In the genomic region with DNA sequence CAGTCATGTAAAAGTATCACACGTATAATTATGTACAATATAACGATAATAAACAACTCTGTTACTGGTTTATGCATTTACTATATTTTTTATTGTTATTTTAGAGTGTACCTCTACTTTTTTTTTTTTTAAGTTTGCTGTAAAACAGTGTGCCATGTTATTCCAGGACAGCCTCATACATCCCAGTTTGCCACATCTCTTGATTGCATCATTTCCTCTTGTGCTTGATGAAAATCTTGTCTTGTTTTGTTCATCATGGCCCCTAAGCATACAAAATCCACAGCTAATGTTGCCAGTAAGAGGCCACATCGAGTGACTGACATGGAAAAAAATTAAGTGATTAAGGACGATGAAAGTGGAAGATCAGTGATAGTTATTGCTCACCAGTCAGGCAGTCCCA, we compare ENCODE assay signal across 17 cellular contexts. TPM values are rescaled to one million over a fixed set of nuclear protein-coding genes. Genes with fewer than 3 reads are reported as not detected.
DNase-seq lines count a peak whose midpoint lies in the region; ATAC-seq and TF ChIP-seq lines count a peak whose summit lies in the region.
"Had no signal": no experiment of that assay in that cellular context is flagged by ENCODE, and none has a peak within 500 bp of the region (broad histone marks: within the 10 kb centered on the region; RNA-seq: fewer than 3 reads in every experiment).

No MANE protein-coding gene starts in this region.

- WGBS in H9 (ENCODE audit: extremely low coverage, insufficient read length, low lambda C conversion rate): no CpG with 5 or more reads among the region's 4 CpGs

- H4K20me1 ChIP-seq in H9 (ENCODE audit: control insufficient read depth, insufficient read depth, insufficient read length): no peaks in the 10 kb centered on the region

- no peak overlapping the region for H3K4me2 ChIP-seq in H9 (ENCODE audit: insufficient read depth, insufficient read length, low read length)

- CTCF ChIA-PET in activated naive CD4-positive, alpha-beta T cell treated with anti-CD3 and anti-CD28 coated beads for 36 hours (lab: Charles Lee): interaction anchor here (1.0 to 1.1 kb wide), 2 partner anchors 8 to 11 kb away, joined by 3 read pairs; no protein-coding TSS in a partner anchor
- CTCF ChIA-PET in activated CD4-positive, alpha-beta memory T cell treated with anti-CD3 and anti-CD28 coated beads for 36 hours (lab: Charles Lee): no interaction called here

- no peak overlapping the region for H2AK5ac ChIP-seq in H9 (ENCODE audit: insufficient read length, low read length)

- no peaks in the 10 kb centered on the region for H3K23me2 ChIP-seq in H9 (ENCODE audit: insufficient read length, low read depth, low read length, poor library complexity, severe bottlenecking)

- no peak overlapping the region for H2BK12ac ChIP-seq in H9 (ENCODE audit: insufficient read length, low read depth, low read length)

- no peak overlapping the region for H3K23ac ChIP-seq in H9 (ENCODE audit: insufficient read length, low read depth, low read length)

- no peak overlapping the region for H2BK120ac ChIP-seq in H9 (ENCODE audit: low read depth, low read length, poor library complexity, severe bottlenecking)

- no peak overlapping the region for H2BK15ac ChIP-seq in H9 (ENCODE audit: low read depth, low read length)

- ATAC-seq in stimulated activated effector memory CD8-positive, alpha-beta T cell treated with anti-CD3 and anti-CD28 coated beads, Interleukin-12 subunit alpha, Interleukin-12 subunit beta, amount 100 ng/mL, for 72 hours: no peak
- ATAC-seq: left ventricle myocardium superior had no signal

- no peaks in the 10 kb centered on the region for H3K27me3 Mint-ChIP-seq in activated naive CD4-positive, alpha-beta T cell treated with anti-CD3 and anti-CD28 coated beads for 36 hours (ENCODE audit: low read depth)
- H3K27me3 Mint-ChIP-seq in activated CD4-positive, alpha-beta memory T cell treated with anti-CD3 and anti-CD28 coated beads for 36 hours: no peaks in the 10 kb centered on the region
- no peaks in the 10 kb centered on the region for H3K27me3 Mint-ChIP-seq in H9 (ENCODE audit: low read depth)
- H3K27me3 Mint-ChIP-seq: CD8-positive, alpha-beta memory T cell; type B pancreatic cell had no signal

- no peaks in the 10 kb centered on the region for H3K79me1 ChIP-seq in H9 (ENCODE audit: insufficient read depth, low read depth, low read length, poor library complexity, severe bottlenecking)

- no peak for DNase-seq in activated naive CD4-positive, alpha-beta T cell treated with anti-CD3 and anti-CD28 coated beads for 36 hours
- no peak for DNase-seq in activated naive CD4-positive, alpha-beta T cell (lab: John Stamatoyannopoulos, UW)
- DNase-seq in activated CD4-positive, alpha-beta memory T cell treated with anti-CD3 and anti-CD28 coated beads for 36 hours: no peak
- DNase-seq in fibroblast of gingiva (ENCODE audit: low read depth): peak; percentile 46
- DNase-seq in stimulated activated effector memory CD8-positive, alpha-beta T cell treated with anti-CD3 and anti-CD28 coated beads, Interleukin-12 subunit alpha, Interleukin-12 subunit beta, amount 100 ng/mL, for 72 hours (ENCODE audit: low spot score in 2 of 2): no peak
- no peak for DNase-seq in effector CD8-positive, alpha-beta T cell (lab: John Stamatoyannopoulos, UW)
- DNase-seq in DMS153 (lab: John Stamatoyannopoulos, UW): no peak
- DNase-seq in H9: no peak
- DNase-seq: anterior cingulate cortex; CD8-positive, alpha-beta memory T cell; DMS79 treated with DMSO at 0.1 percent for 48 hours; left ventricle myocardium superior; NCI-H187; NCI-H446; stomach had no signal

- peak overlapping the region; percentile 88 for H3K27ac Mint-ChIP-seq in activated naive CD4-positive, alpha-beta T cell treated with anti-CD3 and anti-CD28 coated beads for 36 hours
- H3K27ac Mint-ChIP-seq in activated CD4-positive, alpha-beta memory T cell treated with anti-CD3 and anti-CD28 coated beads for 36 hours: peak overlapping the region; percentile 52
- H3K27ac Mint-ChIP-seq in stimulated activated effector memory CD8-positive, alpha-beta T cell treated with anti-CD3 and anti-CD28 coated beads, Interleukin-12 subunit alpha, Interleukin-12 subunit beta, amount 100 ng/mL, for 72 hours: peak overlapping the region; percentile 48
- no peak overlapping the region for H3K27ac Mint-ChIP-seq in H9
- H3K27ac Mint-ChIP-seq: type B pancreatic cell had no signal

- no peak overlapping the region for H3K9ac ChIP-seq in H9 (ENCODE audit: extremely low read depth, insufficient read length, low read length)

- H3K4me1 ChIP-seq in H9 (ENCODE audit: insufficient read depth, low read length): no peaks in the 10 kb centered on the region

- H2AFZ ChIP-seq in H9 (ENCODE audit: low read length): no peak overlapping the region

- H3K56ac ChIP-seq in H9 (ENCODE audit: insufficient read length, low read depth, low read length): no peak overlapping the region

- H3K18ac ChIP-seq in H9 (ENCODE audit: insufficient read length, low read depth, low read length): no peak overlapping the region

- H3K4ac ChIP-seq in H9 (ENCODE audit: low read depth, low read length): no peak overlapping the region

- POLR2A ChIA-PET in activated CD4-positive, alpha-beta memory T cell treated with anti-CD3 and anti-CD28 coated beads for 36 hours (lab: Charles Lee): no interaction called here

- H2BK20ac ChIP-seq in H9 (ENCODE audit: low read depth, low read length, poor library complexity, severe bottlenecking): no peak overlapping the region

- H3K79me2 ChIP-seq in H9 (ENCODE audit: insufficient read depth, low read length): no peaks in the 10 kb centered on the region

- peaks cover 31% of the 10 kb centered on the region for H3K36me3 Mint-ChIP-seq in activated naive CD4-positive, alpha-beta T cell treated with anti-CD3 and anti-CD28 coated beads for 36 hours (ENCODE audit: low read depth)
- H3K36me3 Mint-ChIP-seq in activated CD4-positive, alpha-beta memory T cell treated with anti-CD3 and anti-CD28 coated beads for 36 hours: peaks cover 35% of the 10 kb centered on the region
- H3K36me3 Mint-ChIP-seq in stimulated activated effector memory CD8-positive, alpha-beta T cell treated with anti-CD3 and anti-CD28 coated beads, Interleukin-12 subunit alpha, Interleukin-12 subunit beta, amount 100 ng/mL, for 72 hours: peaks cover 100% of the 10 kb centered on the region
- peaks cover 14 to 55% (median 53%) of the 10 kb centered on the region in 3 experiments; a peak in 6 of 7 replicates for H3K36me3 Mint-ChIP-seq in H9 (ENCODE audit: insufficient read depth in 1 of 3, low read depth in 3 of 3)

- H3K27ac ChIP-seq in H9 (ENCODE audit: insufficient read length, low read depth, low read length): no peak overlapping the region
- H3K27ac ChIP-seq: RWPE1, stomach had no signal

- no peak overlapping the region for H2BK5ac ChIP-seq in H9 (ENCODE audit: insufficient read length, low read length)

- H3K9me3 Mint-ChIP-seq in activated naive CD4-positive, alpha-beta T cell treated with anti-CD3 and anti-CD28 coated beads for 36 hours: no peaks in the 10 kb centered on the region
- no peaks in the 10 kb centered on the region for H3K9me3 Mint-ChIP-seq in activated CD4-positive, alpha-beta memory T cell treated with anti-CD3 and anti-CD28 coated beads for 36 hours
- no peaks in the 10 kb centered on the region for H3K9me3 Mint-ChIP-seq in stimulated activated effector memory CD8-positive, alpha-beta T cell treated with anti-CD3 and anti-CD28 coated beads, Interleukin-12 subunit alpha, Interleukin-12 subunit beta, amount 100 ng/mL, for 72 hours
- no peaks in the 10 kb centered on the region for H3K9me3 Mint-ChIP-seq in H9
- H3K9me3 Mint-ChIP-seq: CD8-positive, alpha-beta memory T cell; type B pancreatic cell had no signal

- no peaks in the 10 kb centered on the region for H3K9me3 ChIP-seq in H9 (ENCODE audit: control insufficient read depth, low read depth, low read length)
- H3K9me3 ChIP-seq: stomach had no signal

- TF ChIP-seq CTCF in H9 (conservative IDR thresholded peaks at IDR 0.05): no peak

- peaks cover 3% of the 10 kb centered on the region for H3K4me1 Mint-ChIP-seq in activated naive CD4-positive, alpha-beta T cell treated with anti-CD3 and anti-CD28 coated beads for 36 hours (ENCODE audit: low read depth)
- H3K4me1 Mint-ChIP-seq in activated CD4-positive, alpha-beta memory T cell treated with anti-CD3 and anti-CD28 coated beads for 36 hours (ENCODE audit: low read depth): peaks cover 3% of the 10 kb centered on the region
- H3K4me1 Mint-ChIP-seq in stimulated activated effector memory CD8-positive, alpha-beta T cell treated with anti-CD3 and anti-CD28 coated beads, Interleukin-12 subunit alpha, Interleukin-12 subunit beta, amount 100 ng/mL, for 72 hours: no peaks in the 10 kb centered on the region
- H3K4me1 Mint-ChIP-seq in H9: no peaks in the 10 kb centered on the region

- intact Hi-C loops in activated naive CD4-positive, alpha-beta T cell treated with anti-CD3 and anti-CD28 coated beads for 36 hours (cut with micrococcal nuclease): no loop called here
- intact Hi-C loops in activated CD4-positive, alpha-beta memory T cell treated with anti-CD3 and anti-CD28 coated beads for 36 hours (cut with micrococcal nuclease): no loop called here

- H3K27me3 ChIP-seq in H9 (ENCODE audit: insufficient read depth, low read length): no peaks in the 10 kb centered on the region
- H3K27me3 ChIP-seq: stomach had no signal

- no peak overlapping the region for H3K14ac ChIP-seq in H9 (ENCODE audit: insufficient read depth, low read length)

- no peak overlapping the region for H3K4me3 Mint-ChIP-seq in activated naive CD4-positive, alpha-beta T cell treated with anti-CD3 and anti-CD28 coated beads for 36 hours
- H3K4me3 Mint-ChIP-seq in activated CD4-positive, alpha-beta memory T cell treated with anti-CD3 and anti-CD28 coated beads for 36 hours: no peak overlapping the region
- H3K4me3 Mint-ChIP-seq in stimulated activated effector memory CD8-positive, alpha-beta T cell treated with anti-CD3 and anti-CD28 coated beads, Interleukin-12 subunit alpha, Interleukin-12 subunit beta, amount 100 ng/mL, for 72 hours: no peak overlapping the region
- H3K4me3 Mint-ChIP-seq in H9: no peak overlapping the region
- H3K4me3 Mint-ChIP-seq: CD8-positive, alpha-beta memory T cell; type B pancreatic cell had no signal

- no peak overlapping the region for H4K5ac ChIP-seq in H9 (ENCODE audit: insufficient read length, low read depth, low read length)

- no peak overlapping the region for H4K8ac ChIP-seq in H9 (replicated peaks; ENCODE audit: insufficient read length, low read depth, low read length)

- no peak overlapping the region for H4K91ac ChIP-seq in H9 (ENCODE audit: insufficient read length, low read depth, low read length)

- H3T11ph ChIP-seq in H9 (ENCODE audit: low read length): no peak overlapping the region

RNA-seq across cellular contexts. Expression of gene CALML4, which starts 21.2 kb away (rescaled TPM):
- total RNA-seq in activated naive CD4-positive, alpha-beta T cell treated with anti-CD3 and anti-CD28 coated beads for 36 hours: 10 to 100 TPM in 1 of 2 experiments, 1 to 10 TPM in 1; 8.5 to 11.4 TPM
- 1 to 10 TPM; 5.3 to 7.0 TPM for total RNA-seq in activated CD4-positive, alpha-beta memory T cell treated with anti-CD3 and anti-CD28 coated beads for 36 hours
- 8.2 and 11.8 TPM in 2 replicates for total RNA-seq in H9 (2021)

RNA-seq across cellular contexts. Expression of gene CLN6, which starts 45.6 kb away (rescaled TPM):
- 10 to 100 TPM; 30.5 to 34.2 TPM for total RNA-seq in activated naive CD4-positive, alpha-beta T cell treated with anti-CD3 and anti-CD28 coated beads for 36 hours
- total RNA-seq in activated CD4-positive, alpha-beta memory T cell treated with anti-CD3 and anti-CD28 coated beads for 36 hours: 10 to 100 TPM; 32.9 to 34.2 TPM
- total RNA-seq in H9 (2021): 68.7 and 71.9 TPM in 2 replicates

Comparison
In these comparisons a context has a peak if more than half of its experiments do, and no peak if none do; other contexts are left out.
1. H3K27ac Mint-ChIP-seq: peak in activated naive CD4-positive, alpha-beta T cell treated with anti-CD3 and anti-CD28 coated beads for 36 hours (single experiment), activated CD4-positive, alpha-beta memory T cell treated with anti-CD3 and anti-CD28 coated beads for 36 hours (single experiment) and stimulated activated effector memory CD8-positive, alpha-beta T cell treated with anti-CD3 and anti-CD28 coated beads, Interleukin-12 subunit alpha, Interleukin-12 subunit beta, amount 100 ng/mL, for 72 hours (single experiment); none in H9 (0 of 3).